ENCODE assay signal across 16 cellular contexts in the genomic region with DNA sequence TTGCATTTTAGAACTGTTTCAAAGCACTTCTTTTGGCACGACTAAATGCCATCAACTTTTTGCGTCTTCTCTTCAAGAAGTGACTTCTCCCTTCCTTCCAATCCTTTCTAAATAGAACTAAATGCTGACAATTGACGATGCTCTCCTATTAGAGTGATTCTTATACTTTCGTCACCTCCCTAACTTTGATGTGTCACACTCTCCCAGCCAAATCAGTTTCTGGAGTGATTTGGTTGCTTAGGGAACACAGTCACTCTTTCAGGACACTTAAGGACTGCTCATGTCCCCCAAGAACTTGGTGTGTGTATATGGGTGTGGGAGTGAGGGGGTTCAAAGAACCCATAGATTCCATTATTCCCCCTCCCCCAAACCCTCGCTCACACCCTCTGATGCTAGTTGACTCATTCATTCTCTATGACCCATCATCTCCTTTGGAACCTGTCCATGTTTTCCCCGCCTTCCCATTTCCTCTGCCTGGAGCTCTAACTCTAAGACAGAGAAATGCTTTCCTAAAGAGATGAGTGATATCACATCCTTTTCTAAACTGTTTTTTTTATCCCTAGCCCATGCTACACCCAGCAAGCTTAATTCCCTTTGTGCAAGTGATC. TPM values are rescaled to one million over a fixed set of nuclear protein-coding genes. Genes with fewer than 3 reads are reported as not detected.
DNase-seq lines count a peak whose midpoint lies in the region; ATAC-seq and TF ChIP-seq lines count a peak whose summit lies in the region.
"Had no signal": no experiment of that assay in that cellular context is flagged by ENCODE, and none has a peak within 500 bp of the region (broad histone marks: within the 10 kb centered on the region; RNA-seq: fewer than 3 reads in every experiment).

No MANE protein-coding gene starts in this region.

- no peaks in the 10 kb centered on the region for H3K9me3 ChIP-seq in IMR-90 (ENCODE audit: control insufficient read depth, insufficient read depth, low read length)

- H3K4me3 ChIP-seq in AG10803 (ENCODE audit: low read length) (no peak overlapping the region), IMR-90 (ENCODE audit: insufficient read depth, low read depth, low read length) (no peak overlapping the region), cardiac fibroblast (replicated peaks in 1 of 2; ENCODE audit: low read depth in 2 of 2, low read length in 2 of 2) (no peak overlapping the region)

- peaks cover 5% of the 10 kb centered on the region; the same call in 1 of the 2 replicates for H3K4me1 ChIP-seq in IMR-90 (ENCODE audit: control insufficient read depth, insufficient read depth, low read length)

- H2BK15ac ChIP-seq in IMR-90 (ENCODE audit: low read depth, low read length) = peak overlapping the region; percentile 67; the same call in 2 of the 3 replicates

- TF ChIP-seq CTCF in AG10803 (conservative IDR thresholded peaks at IDR 0.05; ENCODE audit: low read length) = no peak
- no peak for TF ChIP-seq CTCF in IMR-90 (conservative IDR thresholded peaks at IDR 0.05; ENCODE audit: low read depth, low read length)
- no peak for TF ChIP-seq CTCF in cardiac fibroblast (IDR thresholded peaks at IDR 0.05; ENCODE audit: low read depth, low read length)

- peak overlapping the region; percentile 86 for H2BK120ac ChIP-seq in IMR-90 (ENCODE audit: low read depth, low read length)

- intact Hi-C loops in IMR-90 (cut with micrococcal nuclease) = no loop called here
- intact Hi-C loops in posterior vena cava (cut with DNase I) = no loop called here

- in situ Hi-C loops in IMR-90 (cut with MboI; ENCODE audit: low sequenced_read_pairs) = no loop called here

- H4K91ac ChIP-seq in IMR-90 (ENCODE audit: insufficient read depth, low read depth, low read length) = peak overlapping the region; percentile 17; the same call in 1 of the 2 replicates

- DNase-seq in AG10803 (ENCODE audit: low read depth) = peak; percentile 58
- peak; percentile 87 for DNase-seq in IMR-90
- DNase-seq in cardiac fibroblast (ENCODE audit: low read depth in 2 of 2) = peak; percentile 89 to 94
- DNase-seq in lung microvascular endothelial cell (ENCODE audit: low read depth in 2 of 2) = peak; percentile 52 to 97
- DNase-seq in cerebellum (ENCODE audit: low spot score) = no peak
- DNase-seq in NOMO-1 (lab: John Stamatoyannopoulos, UW; ENCODE audit: unreplicated experiment in 2 of 2) = no peak
- no peak for DNase-seq in posterior vena cava (ENCODE audit: low spot score)
- DNase-seq: activated naive CD8-positive, alpha-beta T cell treated with anti-CD3 and anti-CD28 coated beads, Interleukin-2, amount 10 ng/mL, durations not matched to agents 7 days and 5 days; CD4-positive, CD25-positive, alpha-beta regulatory T cell; effector CD8-positive, alpha-beta T cell; GOT3; KBM-7; natural killer cell; NCI-H2029 treated with DMSO at 0.1 percent for 48 hours; T-helper 9 cell had no signal

- H3K9me1 ChIP-seq in IMR-90 (ENCODE audit: insufficient read depth, low read length) = peaks cover 3% of the 10 kb centered on the region; the same call in 1 of the 2 replicates

- peak overlapping the region; percentile 67; the same call in 1 of the 2 replicates for H3K18ac ChIP-seq in IMR-90 (ENCODE audit: low read depth, low read length)

- ATAC-seq in IMR-90 (ENCODE audit: low read depth) (peak; percentile 71), GM18858 (IDR thresholded peaks at IDR 0.05; ENCODE audit: unreplicated experiment) (no peak)
- ATAC-seq: natural killer cell had no signal

- H4K20me1 ChIP-seq in IMR-90 (ENCODE audit: insufficient read depth, low read length) = no peaks in the 10 kb centered on the region

- POLR2A ChIA-PET in IMR-90 (lab: Charles Lee; ENCODE audit: unreplicated experiment) = no interaction called here

- H3K9ac ChIP-seq in IMR-90 (ENCODE audit: low read depth, low read length) = no peak overlapping the region

- H2AK5ac ChIP-seq in IMR-90 (ENCODE audit: low read depth, low read length) = peak overlapping the region; percentile 93

- dilution Hi-C loops in IMR-90 (cut with HindIII; ENCODE audit: low sequenced_read_pairs, unreplicated experiment) = no loop called here

- CTCF ChIA-PET in IMR-90 (lab: Yijun Ruan, JAX) = no interaction called here

- H3K27ac ChIP-seq in IMR-90 (ENCODE audit: insufficient read depth, low read length) = peak overlapping the region; percentile 22; the same call in 1 of the 2 replicates

- no TSS peak for BruUV-seq in IMR-90 (replicated peaks; lab: Mats Ljungman, UMichigan)

- no peaks in the 10 kb centered on the region for H3K36me3 ChIP-seq in IMR-90 (ENCODE audit: control insufficient read depth, insufficient read depth, low read length)

- H3K56ac ChIP-seq in IMR-90 (ENCODE audit: extremely low read depth, insufficient read depth, low read length) = peak overlapping the region; percentile 32; the same call in 1 of the 2 replicates

- H3K4ac ChIP-seq in IMR-90 (ENCODE audit: low read depth, low read length) = peak overlapping the region; percentile 90

- TF ChIP-seq RAD21 in IMR-90 (IDR thresholded peaks at IDR 0.05; ENCODE audit: low read length) = no peak

- no peak overlapping the region for H2AK9ac ChIP-seq in IMR-90 (replicated peaks; ENCODE audit: low read depth, low read length, poor library complexity)

- H3K4me2 ChIP-seq in IMR-90 (ENCODE audit: low read depth, low read length) = no peak overlapping the region

- H3K14ac ChIP-seq in IMR-90 (replicated peaks; ENCODE audit: low read depth, low read length) = peak overlapping the region; percentile 60

- no peak for TF ChIP-seq POLR2A in IMR-90 (IDR thresholded peaks at IDR 0.05; ENCODE audit: low read depth, low read length)

- H3K27me3 ChIP-seq in IMR-90 (ENCODE audit: control insufficient read depth, insufficient read depth, low read length) = no peaks in the 10 kb centered on the region

- H2AFZ ChIP-seq in IMR-90 (replicated peaks; ENCODE audit: low read length, poor library complexity) = peak overlapping the region; percentile 62

- peak overlapping the region in 1 of 2 experiments; percentile 77; a peak in 2 of 4 replicates for H4K8ac ChIP-seq in IMR-90 (ENCODE audit: low read depth in 2 of 2, low read length in 2 of 2)

- H3K23ac ChIP-seq in IMR-90 (ENCODE audit: low read depth, low read length) = peak overlapping the region; percentile 83

- H2BK5ac ChIP-seq in IMR-90 (ENCODE audit: low read depth, low read length, poor library complexity, severe bottlenecking) = peak overlapping the region; percentile 63

- H2BK20ac ChIP-seq in IMR-90 (ENCODE audit: low read depth, low read length) = peak overlapping the region; percentile 75

- no peak overlapping the region for H4K5ac ChIP-seq in IMR-90 (ENCODE audit: low read depth, low read length)

- no peaks in the 10 kb centered on the region for H3K79me1 ChIP-seq in IMR-90 (ENCODE audit: low read depth in 1 of 2, low read length in 2 of 2)

- WGBS in IMR-90 (ENCODE audit: extremely low coverage in 2 of 2, insufficient read length in 1 of 2), 2 experiments = no CpG with 5 or more reads among the region's 6 CpGs

TF ChIP-seq in IMR-90, 13 proteins besides CTCF, POLR2A, EP300 and RAD21:
- TF ChIP-seq MAFK (IDR thresholded peaks at IDR 0.05; ENCODE audit: low read depth, low read length) (no peak), BHLHE40 (IDR thresholded peaks at IDR 0.05; ENCODE audit: low read depth, low read length) (no peak), CHD1 (IDR thresholded peaks at IDR 0.05; ENCODE audit: low read depth, low read length) (no peak), SMC3 (IDR thresholded peaks at IDR 0.05; ENCODE audit: low read depth, low read length) (no peak), MXI1 (IDR thresholded peaks at IDR 0.05; ENCODE audit: borderline replicate concordance, low read depth, low read length) (no peak), MAZ (IDR thresholded peaks at IDR 0.05; ENCODE audit: borderline replicate concordance, low read depth, low read length) (no peak), FOS (IDR thresholded peaks at IDR 0.05; ENCODE audit: low read depth, low read length) (peak; percentile 41; the same call in 1 of the 2 replicates), RFX5 (IDR thresholded peaks at IDR 0.05; ENCODE audit: low read depth, low read length) (no peak)
- TF ChIP-seq, protein P1, sequence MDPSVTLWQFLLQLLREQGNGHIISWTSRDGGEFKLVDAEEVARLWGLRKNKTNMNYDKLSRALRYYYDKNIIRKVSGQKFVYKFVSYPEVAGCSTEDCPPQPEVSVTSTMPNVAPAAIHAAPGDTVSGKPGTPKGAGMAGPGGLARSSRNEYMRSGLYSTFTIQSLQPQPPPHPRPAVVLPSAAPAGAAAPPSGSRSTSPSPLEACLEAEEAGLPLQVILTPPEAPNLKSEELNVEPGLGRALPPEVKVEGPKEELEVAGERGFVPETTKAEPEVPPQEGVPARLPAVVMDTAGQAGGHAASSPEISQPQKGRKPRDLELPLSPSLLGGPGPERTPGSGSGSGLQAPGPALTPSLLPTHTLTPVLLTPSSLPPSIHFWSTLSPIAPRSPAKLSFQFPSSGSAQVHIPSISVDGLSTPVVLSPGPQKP (IDR thresholded peaks at IDR 0.05; ENCODE audit: borderline replicate concordance, low read depth, low read length) = no peak

RNA-seq across cellular contexts. Expression of gene AREG, which starts 26.8 kb away (rescaled TPM):
- total RNA-seq in IMR-90 (2012; rRNA removed) (0.18 and 0.28 TPM in 2 replicates), lung microvascular endothelial cell (under 0.01 and 0.22 TPM in 2 replicates), cerebellum (not detected), posterior vena cava (1 to 10 TPM; 2.9 to 6.0 TPM)
- 0.17 and 0.30 TPM in 2 replicates for polyA plus RNA-seq in IMR-90 (2012; rRNA removed)
- polyA plus RNA-seq in IMR-90 (2012; cell fraction: cytosol; rRNA removed) = 1.3 and 1.4 TPM in 2 replicates
- polyA plus RNA-seq in IMR-90 (2012; cell fraction: nucleus; rRNA removed; ENCODE audit: low replicate concordance) = 3.1 and 8.0 TPM in 2 replicates

RNA-seq across cellular contexts. Expression of gene EREG, which starts 53.2 kb away (rescaled TPM):
- total RNA-seq in IMR-90 (2012; rRNA removed) (0.36 and 1.1 TPM in 2 replicates), lung microvascular endothelial cell (not detected in 2 replicates), cerebellum (1.8 TPM), posterior vena cava (under 1 TPM; 0.29 to 0.37 TPM)
- polyA plus RNA-seq in IMR-90 (2012; rRNA removed) = 0.14 and 0.26 TPM in 2 replicates
- 0.07 and 0.21 TPM in 2 replicates for polyA plus RNA-seq in IMR-90 (2012; cell fraction: cytosol; rRNA removed)
- polyA plus RNA-seq in IMR-90 (2012; cell fraction: nucleus; rRNA removed; ENCODE audit: low replicate concordance) = 0.30 and 1.1 TPM in 2 replicates
- total RNA-seq: activated naive CD8-positive, alpha-beta T cell treated with anti-CD3 and anti-CD28 coated beads, Interleukin-2, amount 10 ng/mL, durations not matched to agents 7 days and 5 days had no signal
- polyA plus RNA-seq: CD4-positive, CD25-positive, alpha-beta regulatory T cell had no signal

Comparison
In these comparisons a context has a peak if more than half of its experiments do, and no peak if none do; other contexts are left out.
1. DNase-seq: peak in AG10803 (single experiment), IMR-90 (single experiment), cardiac fibroblast (2 of 2) and lung microvascular endothelial cell (2 of 2); none in cerebellum (single experiment), NOMO-1 (0 of 2) and posterior vena cava (single experiment).